Comparison of ENCODE assay signal across 8 cellular contexts in genomic region chr19:18636183-18636968, GRCh38. TPM values are rescaled to one million over a fixed set of nuclear protein-coding genes. Genes with fewer than 3 reads are reported as not detected.
A peak's percentile ranks its signal among the peaks of the same experiment; 100 is the strongest.
DNase-seq lines count a peak whose midpoint lies in the region; ATAC-seq, FAIRE-seq and TF ChIP-seq lines count a peak whose summit lies in the region.

No MANE protein-coding gene starts in this region.

- peak overlapping the region; percentile 52 for H3K27ac ChIP-seq in keratinocyte (ENCODE audit: control insufficient read depth, insufficient read depth, low read length)

- H3K9me3 ChIP-seq in keratinocyte (ENCODE audit: control insufficient read depth, low read depth, low read length): no peaks in the 10 kb centered on the region

- peak overlapping the region; percentile 33 for H3K9ac ChIP-seq in keratinocyte (ENCODE audit: control insufficient read depth, extremely low read depth, insufficient read depth, low read length)

- FAIRE-seq in keratinocyte (lab: Jason Lieb, UNC): peak; percentile 32

- no peaks in the 10 kb centered on the region for H3K9me1 ChIP-seq in keratinocyte (ENCODE audit: control insufficient read depth, extremely low read depth, insufficient read depth, low read length)

- peak overlapping the region; percentile 61 to 90 (median 89) for H3K4me3 ChIP-seq in keratinocyte (ENCODE audit: control insufficient read depth in 2 of 3, extremely low read depth in 1 of 3, insufficient read depth in 2 of 3, low read depth in 1 of 3, low read length in 3 of 3)

- peaks cover 19% of the 10 kb centered on the region for H3K4me1 ChIP-seq in keratinocyte (ENCODE audit: control insufficient read depth, extremely low read depth, insufficient read depth, low read length)

- H4K20me1 ChIP-seq in keratinocyte (ENCODE audit: control insufficient read depth, extremely low read depth, insufficient read depth, low read length): no peaks in the 10 kb centered on the region

- DNase-seq in AG08395 (ENCODE audit: low spot score) (peak; percentile 99), NCI-H345 (lab: John Stamatoyannopoulos, UW) (peak; percentile 92), cerebellar cortex (ENCODE audit: low spot score) (peak; percentile 94), keratinocyte (ENCODE audit: low read depth, low spot score) (peak; percentile 98)
- peak; percentile 100 for DNase-seq in stimulated activated CD4-positive, alpha-beta T cell treated with anti-CD3 and anti-CD28 coated beads, Interleukin-12 subunit alpha, Interleukin-12 subunit beta, amount 100 ng/mL, for 4 hours

- no peaks in the 10 kb centered on the region for H3K36me3 ChIP-seq in keratinocyte (ENCODE audit: control insufficient read depth in 2 of 2, extremely low read depth in 1 of 2, insufficient read depth in 2 of 2, low read length in 2 of 2)

- dilution Hi-C loops in keratinocyte (cut with MboI; ENCODE audit: extremely low pct_ligation_motif_present, low sequenced_read_pairs): no loop called here

- H3K27me3 ChIP-seq in keratinocyte (ENCODE audit: control insufficient read depth, extremely low read depth, insufficient read depth, low read length): no peaks in the 10 kb centered on the region

- peak overlapping the region; percentile 62 for H3K4me2 ChIP-seq in keratinocyte (ENCODE audit: control insufficient read depth, extremely low read depth, insufficient read depth, low read depth, low read length)

- no peaks in the 10 kb centered on the region for H3K79me2 ChIP-seq in keratinocyte (ENCODE audit: control insufficient read depth, insufficient read depth, low read length)

- peak overlapping the region; percentile 88 for H2AFZ ChIP-seq in keratinocyte (ENCODE audit: control insufficient read depth, low read length)

- peak; percentile 90 for ATAC-seq in GM19023 (IDR thresholded peaks at IDR 0.05; ENCODE audit: unreplicated experiment)
- ATAC-seq in HG03280 (IDR thresholded peaks at IDR 0.05; ENCODE audit: unreplicated experiment): peak; percentile 87
- peak; percentile 91 to 92 for ATAC-seq in activated CD4-positive, CD25-positive, alpha-beta regulatory T cell treated with anti-CD3 and anti-CD28 coated beads, Interleukin-2, amount 50 U/mL, for 24 hours

- TF ChIP-seq CTCF in keratinocyte (optimal IDR thresholded peaks at IDR 0.05 in 1 of 3, IDR thresholded peaks at IDR 0.05 in 1 of 3, conservative IDR thresholded peaks at IDR 0.05 in 1 of 3; ENCODE audit: extremely low read depth in 1 of 3, insufficient read depth in 2 of 3, low read length in 3 of 3): no peak

RNA-seq across cellular contexts. Expression of gene KLHL26, which starts 0.5 kb away (rescaled TPM):
- polyA plus RNA-seq in keratinocyte: 0.68 to 2.0 TPM (median 1.3 TPM) in 3 replicates
- polyA plus RNA-seq in keratinocyte (2011; ENCODE audit: low read depth): 2.0 TPM
- polyA plus RNA-seq in keratinocyte (2011; cell fraction: cytosol; rRNA removed): 0.96 and 2.0 TPM in 2 replicates
- polyA plus RNA-seq in keratinocyte (2011; cell fraction: nucleus; rRNA removed): 2.1 and 2.7 TPM in 2 replicates
- 2.4 and 3.0 TPM in 2 replicates for polyA plus RNA-seq in keratinocyte (2012; ENCODE audit: low replicate concordance)
- polyA minus RNA-seq in keratinocyte: 0.83 to 3.1 TPM (median 2.3 TPM) in 3 replicates
- polyA minus RNA-seq in keratinocyte (2011; cell fraction: cytosol; rRNA and poly(A)+ RNA removed): 13.0 TPM
- 2.3 and 9.3 TPM in 2 replicates for polyA minus RNA-seq in keratinocyte (2011; cell fraction: nucleus; rRNA and poly(A)+ RNA removed)

RNA-seq across cellular contexts. Expression of gene TMEM59L, which starts 23.7 kb away (rescaled TPM):
- 0.06 to 0.19 TPM in 2 of 3 replicates, not detected in the other for polyA plus RNA-seq in keratinocyte
- polyA plus RNA-seq in keratinocyte (2011; ENCODE audit: low read depth): 0.22 TPM
- not detected in 2 replicates for polyA plus RNA-seq in keratinocyte (2011; cell fraction: cytosol; rRNA removed)
- 0.25 and 0.57 TPM in 2 replicates for polyA plus RNA-seq in keratinocyte (2011; cell fraction: nucleus; rRNA removed)
- polyA plus RNA-seq in keratinocyte (2012; ENCODE audit: low replicate concordance): 0.28 and 0.41 TPM in 2 replicates
- not detected in 3 replicates for polyA minus RNA-seq in keratinocyte
- polyA minus RNA-seq in keratinocyte (2011; cell fraction: cytosol; rRNA and poly(A)+ RNA removed): not detected
- polyA minus RNA-seq in keratinocyte (2011; cell fraction: nucleus; rRNA and poly(A)+ RNA removed): not detected in 2 replicates

RNA-seq across cellular contexts. Expression of gene CRLF1, which starts 29.8 kb away (rescaled TPM):
- polyA plus RNA-seq in keratinocyte: 0.20 to 1.5 TPM (median 0.98 TPM) in 3 replicates
- 0.59 TPM for polyA plus RNA-seq in keratinocyte (2011; ENCODE audit: low read depth)
- polyA plus RNA-seq in keratinocyte (2011; cell fraction: cytosol; rRNA removed): 0.63 and 3.2 TPM in 2 replicates
- 4.6 and 5.5 TPM in 2 replicates for polyA plus RNA-seq in keratinocyte (2011; cell fraction: nucleus; rRNA removed)
- polyA plus RNA-seq in keratinocyte (2012; ENCODE audit: low replicate concordance): 4.7 and 7.5 TPM in 2 replicates
- polyA minus RNA-seq in keratinocyte: 1.2 TPM in 1 of 3 replicates, not detected in the others
- polyA minus RNA-seq in keratinocyte (2011; cell fraction: cytosol; rRNA and poly(A)+ RNA removed): 9.6 TPM
- 2.4 and 2.6 TPM in 2 replicates for polyA minus RNA-seq in keratinocyte (2011; cell fraction: nucleus; rRNA and poly(A)+ RNA removed)

RNA-seq across cellular contexts. Expression of gene CRTC1, which starts 47.1 kb away (rescaled TPM):
- 0.54 to 2.4 TPM (median 1.0 TPM) in 3 replicates for polyA plus RNA-seq in keratinocyte
- polyA plus RNA-seq in keratinocyte (2011; ENCODE audit: low read depth): 1.6 TPM
- 0.77 and 2.6 TPM in 2 replicates for polyA plus RNA-seq in keratinocyte (2011; cell fraction: cytosol; rRNA removed)
- 5.1 and 8.8 TPM in 2 replicates for polyA plus RNA-seq in keratinocyte (2011; cell fraction: nucleus; rRNA removed)
- 2.5 and 10.2 TPM in 2 replicates for polyA plus RNA-seq in keratinocyte (2012; ENCODE audit: low replicate concordance)
- polyA minus RNA-seq in keratinocyte: 0.54 to 7.5 TPM (median 0.86 TPM) in 3 replicates
- polyA minus RNA-seq in keratinocyte (2011; cell fraction: cytosol; rRNA and poly(A)+ RNA removed): 5.0 TPM
- 3.2 and 3.5 TPM in 2 replicates for polyA minus RNA-seq in keratinocyte (2011; cell fraction: nucleus; rRNA and poly(A)+ RNA removed)

RNA-seq across cellular contexts. Expression of gene REX1BD, which starts 47.8 kb away (rescaled TPM):
- polyA plus RNA-seq in keratinocyte: 29.5 to 36.9 TPM (median 31.9 TPM) in 3 replicates
- polyA plus RNA-seq in keratinocyte (2011; ENCODE audit: low read depth): 10.8 TPM
- polyA plus RNA-seq in keratinocyte (2011; cell fraction: cytosol; rRNA removed): 5.6 and 30.0 TPM in 2 replicates
- 49.9 and 53.2 TPM in 2 replicates for polyA plus RNA-seq in keratinocyte (2011; cell fraction: nucleus; rRNA removed)
- 23.0 and 72.1 TPM in 2 replicates for polyA plus RNA-seq in keratinocyte (2012; ENCODE audit: low replicate concordance)
- polyA minus RNA-seq in keratinocyte: 1.7 to 4.6 TPM (median 2.8 TPM) in 3 replicates
- polyA minus RNA-seq in keratinocyte (2011; cell fraction: cytosol; rRNA and poly(A)+ RNA removed): 23.8 TPM
- 5.7 and 6.3 TPM in 2 replicates for polyA minus RNA-seq in keratinocyte (2011; cell fraction: nucleus; rRNA and poly(A)+ RNA removed)

Comparison
In these comparisons a context has a peak if more than half of its experiments do, and no peak if none do; other contexts are left out.
1. Peak in every context shown above with its lines: DNase-seq, ATAC-seq, H3K4me3 ChIP-seq and H3K27ac ChIP-seq.